ENCODE assay signal across 8 cellular contexts in genomic region chr5:79235222-79235577, GRCh38. TPM values are rescaled to one million over a fixed set of nuclear protein-coding genes. Genes with fewer than 3 reads are reported as not detected.
DNase-seq lines count a peak whose midpoint lies in the region; ATAC-seq, FAIRE-seq and TF ChIP-seq lines count a peak whose summit lies in the region.

No MANE protein-coding gene starts in this region.

- no peaks in the 10 kb centered on the region for H3F3A ChIP-seq in neural cell (ENCODE audit: insufficient read depth, low read length, poor library complexity, severe bottlenecking)

- no peak for TF ChIP-seq RAD21 in H1 (IDR thresholded peaks at IDR 0.05 in 1 of 2, conservative IDR thresholded peaks at IDR 0.05 in 1 of 2; ENCODE audit: low read depth in 2 of 2, low read length in 2 of 2)
- no peak for TF ChIP-seq RAD21 in neural cell (conservative IDR thresholded peaks at IDR 0.05)

- H3K27ac ChIP-seq in H1 (ENCODE audit: low read depth, low read length) (no peak overlapping the region), neural cell (ENCODE audit: low read length) (no peak overlapping the region)

- H3K4me2 ChIP-seq in H1 (ENCODE audit: insufficient read depth in 1 of 2, low read depth in 2 of 2, low read length in 2 of 2) = peak overlapping the region; percentile 88 to 93
- H3K4me2 ChIP-seq in neural cell (ENCODE audit: low read length) = peak overlapping the region; percentile 54

- no peak overlapping the region for H3K23ac ChIP-seq in H1 (ENCODE audit: insufficient read length)

- no peaks in the 10 kb centered on the region for H3K9me3 ChIP-seq in H1 (ENCODE audit: insufficient read depth in 2 of 2, low read depth in 1 of 2, low read length in 1 of 2)
- no peaks in the 10 kb centered on the region for H3K9me3 ChIP-seq in neural cell (ENCODE audit: low read length)

- TF ChIP-seq CTCF in AG04449 (IDR thresholded peaks at IDR 0.05; ENCODE audit: insufficient read depth, low read length, missing control alignments) = no peak
- TF ChIP-seq CTCF in H1 (IDR thresholded peaks at IDR 0.05; ENCODE audit: control extremely low read depth in 1 of 3, insufficient read depth in 1 of 3, low read depth in 1 of 3, low read length in 3 of 3) = no peak
- TF ChIP-seq CTCF in neural cell (IDR thresholded peaks at IDR 0.05; ENCODE audit: poor library complexity, severe bottlenecking) = no peak

- H3K9me2 ChIP-seq in neural cell (ENCODE audit: insufficient read depth, low read length) = no peaks in the 10 kb centered on the region

- H3K27me3 ChIP-seq in H1 (replicated peaks in 1 of 4; ENCODE audit: control insufficient read depth in 3 of 4, extremely low read depth in 1 of 4, insufficient read depth in 3 of 4, low read length in 3 of 4) = no peaks in the 10 kb centered on the region
- no peaks in the 10 kb centered on the region for H3K27me3 ChIP-seq in neural cell (ENCODE audit: insufficient read depth, low read depth, low read length)

- H4K5ac ChIP-seq in H1 (ENCODE audit: insufficient read length, low read depth, low read length) = no peak overlapping the region

- H3K79me2 ChIP-seq in H1 (ENCODE audit: control insufficient read depth in 1 of 2, insufficient read depth in 2 of 2, low read length in 2 of 2) (peaks cover 0 to 34% of the 10 kb centered on the region in 2 experiments; a peak in 2 of 4 replicates), neural cell (replicated peaks; ENCODE audit: insufficient read depth, low read length) (peaks cover 26% of the 10 kb centered on the region)

- no peak overlapping the region for H3K18ac ChIP-seq in H1 (ENCODE audit: extremely low read depth, low read length)

- POLR2A ChIA-PET in AG04449 (lab: Yijun Ruan, JAX) (no interaction called here), H1 (lab: Charles Lee; ENCODE audit: partially characterized antibody) (interaction anchor here (0.9 to 1.1 kb wide), 3 partner anchors 9 to 97 kb away, joined by 3 to 4 read pairs (median 3); no protein-coding TSS in a partner anchor)

- H2BK15ac ChIP-seq in H1 (ENCODE audit: low read length) = no peak overlapping the region

- no peak overlapping the region for H2BK5ac ChIP-seq in H1 (ENCODE audit: low read depth, low read length)

- H3K36me3 ChIP-seq in H1 (ENCODE audit: control insufficient read depth in 2 of 4, insufficient read depth in 4 of 4, low read length in 3 of 4) = no peaks in the 10 kb centered on the region
- H3K36me3 ChIP-seq in neural cell (ENCODE audit: insufficient read depth, low read length) = no peaks in the 10 kb centered on the region

- peaks cover 0 to 2% (median under 1%) of the 10 kb centered on the region in 4 experiments; a peak in 1 of 7 replicates for H3K4me1 ChIP-seq in H1 (replicated peaks in 1 of 4; ENCODE audit: control insufficient read depth in 3 of 4, insufficient read depth in 4 of 4, low read length in 3 of 4)

- TF ChIP-seq EP300 in H1 (IDR thresholded peaks at IDR 0.05; ENCODE audit: borderline replicate concordance in 1 of 2, low read depth in 2 of 2, low read length in 2 of 2) = no peak
- no peak for TF ChIP-seq EP300 in neural cell (conservative IDR thresholded peaks at IDR 0.05; ENCODE audit: poor library complexity, severe bottlenecking)

- DNase-seq in AG04449 (ENCODE audit: low read depth, low spot score) = no peak
- DNase-seq in NCI-H774 (lab: John Stamatoyannopoulos, UW) = peak; percentile 57
- DNase-seq in H1 (ENCODE audit: low read depth in 1 of 2, low spot score in 2 of 2) = no peak
- DNase-seq in COLO668 (lab: John Stamatoyannopoulos, UW; ENCODE audit: unreplicated experiment) = no peak
- no peak for DNase-seq in stimulated activated CD4-positive, alpha-beta T cell treated with anti-CD3 and anti-CD28 coated beads, Interleukin-4, amount 100 ng/mL, for 1 hour
- no peak for DNase-seq in stimulated activated naive CD4-positive, alpha-beta T cell treated with Interleukin-2 at 50 U/mL for 16 hours (lab: John Stamatoyannopoulos, UW)

- no peak overlapping the region for H2AK5ac ChIP-seq in H1 (ENCODE audit: low read depth, low read length)

- H2BK20ac ChIP-seq in H1 (ENCODE audit: low read length) = no peak overlapping the region

- H3K4me3 ChIP-seq in AG04449 (ENCODE audit: low read depth, low read length) = peak overlapping the region; percentile 79
- peak overlapping the region; percentile 70 to 86 (median 82) for H3K4me3 ChIP-seq in H1 (ENCODE audit: extremely low read depth in 1 of 4, insufficient read depth in 2 of 4, low read depth in 3 of 4, low read length in 4 of 4)
- H3K4me3 ChIP-seq in neural cell (ENCODE audit: low read length) = peak overlapping the region; percentile 98

- peak; percentile 11 for ATAC-seq in GM18909 (IDR thresholded peaks at IDR 0.05; ENCODE audit: poor library complexity, unreplicated experiment)

- no peak for FAIRE-seq in H1 (lab: Jason Lieb, UNC)

- no peak overlapping the region for H2BK120ac ChIP-seq in H1 (replicated peaks; ENCODE audit: low read depth, low read length)

- peak overlapping the region; percentile 98; the same call in 1 of the 2 replicates for H2AFZ ChIP-seq in H1 (ENCODE audit: low read length)
- peak overlapping the region; percentile 56 for H2AFZ ChIP-seq in neural cell (ENCODE audit: low read depth, low read length)

- no peak for TF ChIP-seq POLR2A in H1 (IDR thresholded peaks at IDR 0.05; ENCODE audit: control extremely low read depth in 1 of 2, low read depth in 2 of 2, low read length in 2 of 2)

- H4K20me1 ChIP-seq in H1 (replicated peaks in 1 of 2; ENCODE audit: control insufficient read depth in 1 of 2, insufficient read depth in 2 of 2, low read length in 2 of 2) (no peaks in the 10 kb centered on the region), neural cell (ENCODE audit: insufficient read depth) (peaks cover 12% of the 10 kb centered on the region)

- H3K23me2 ChIP-seq in H1 (ENCODE audit: low read depth, low read length) = peaks cover 13% of the 10 kb centered on the region

- no peak overlapping the region for H4K8ac ChIP-seq in H1 (ENCODE audit: extremely low read depth, insufficient read depth, low read length)

- CTCF ChIA-PET in AG04449 (lab: Yijun Ruan, JAX) = interaction anchor here (0.9 to 2.8 kb wide), 7 partner anchors 9 to 227 kb away, joined by 3 to 9 read pairs (median 3); no protein-coding TSS in a partner anchor
- CTCF ChIA-PET in H1 (lab: Charles Lee; ENCODE audit: partially characterized antibody) = interaction anchor here (1.1 kb wide), 1 partner anchor 62 kb away, joined by 3 read pairs; no protein-coding TSS in a partner anchor

- no peak overlapping the region for H3K56ac ChIP-seq in H1 (replicated peaks; ENCODE audit: insufficient read length, low read depth, low read length)

- H4K91ac ChIP-seq in H1 (replicated peaks; ENCODE audit: insufficient read length, low read length) = no peak overlapping the region

- WGBS in H1 (ENCODE audit: extremely low coverage in 1 of 2, insufficient coverage in 1 of 2, insufficient read length in 1 of 2, insufficient replicate concordance in 2 of 2, low coverage in 1 of 2, low lambda C conversion rate in 2 of 2, missing lambda C conversion rate in 1 of 2), 2 experiments = 58% methylated on average over 2 of the region's 2 CpGs; no CpG with 5 or more reads in 1 of the 2 experiments

- H3K9ac ChIP-seq in H1 (replicated peaks in 1 of 4; ENCODE audit: extremely low read depth in 1 of 4, low read depth in 3 of 4, low read length in 3 of 4) (no peak overlapping the region; a peak in 2 of 7 replicates), neural cell (ENCODE audit: low read length) (peak overlapping the region; percentile 80)

- H3K4ac ChIP-seq in H1 (replicated peaks; ENCODE audit: insufficient read length, low read depth, low read length) = no peak overlapping the region

- H2BK12ac ChIP-seq in H1 (ENCODE audit: low read depth, low read length) = no peak overlapping the region

- H3K14ac ChIP-seq in H1 (ENCODE audit: insufficient read length) = no peak overlapping the region

- 0 out of 2 replicates have a peak, but pooled peaks cover 4% of the 10 kb centered on the region for H3K79me1 ChIP-seq in H1 (ENCODE audit: low read depth, low read length)

TF ChIP-seq in H1, 55 proteins besides CTCF, POLR2A, EP300 and RAD21:
- TF ChIP-seq PHF8 (conservative IDR thresholded peaks at IDR 0.05; ENCODE audit: low read depth, low read length) (no peak), CEBPB (IDR thresholded peaks at IDR 0.05; ENCODE audit: low read depth, low read length) (0 out of 2 replicates have a peak, but pooled peaks have one; percentile 18)

TF ChIP-seq in neural cell, 6 proteins besides CTCF, POLR2A, EP300 and RAD21 (continues in another document):
- no peak for TF ChIP-seq MXI1 (conservative IDR thresholded peaks at IDR 0.05; ENCODE audit: poor library complexity, severe bottlenecking)

RNA-seq across cellular contexts. Expression of gene JMY, which starts 0.7 kb away (rescaled TPM):
- total RNA-seq in H1 (2021; fragmentation: NEBNext Ultra II Directional; extraction: Animal tissue kit (Norgen Biotek cat#: 25700)) = 13.9 and 14.0 TPM in 2 replicates
- polyA plus RNA-seq in H1 (2011; rRNA removed) = 1.7 and 2.8 TPM in 2 replicates
- polyA plus RNA-seq in H1 (2011; cell fraction: cytosol; rRNA removed) = 3.0 TPM
- polyA plus RNA-seq in H1 (2011; cell fraction: nucleus; rRNA removed) = 2.6 TPM
- polyA plus RNA-seq in H1 (2012, experiment 1 of 2) = 3.7 to 6.4 TPM (median 3.9 TPM) in 4 replicates
- 0.30 TPM for polyA plus RNA-seq in H1 (2012, experiment 2 of 2)
- polyA plus RNA-seq in H1 (2013, experiment 1 of 2) = 4.8 TPM
- 4.3 TPM for polyA plus RNA-seq in H1 (2013, experiment 2 of 2)
- 6.9 and 8.2 TPM in 2 replicates for polyA minus RNA-seq in H1 (2011; rRNA and poly(A)+ RNA removed)
- polyA minus RNA-seq in H1 (2011; cell fraction: cytosol; rRNA and poly(A)+ RNA removed) = 8.6 TPM
- polyA minus RNA-seq in H1 (2011; cell fraction: nucleus; rRNA and poly(A)+ RNA removed) = 14.1 TPM
- 16.1 and 19.3 TPM in 2 replicates for polyA plus RNA-seq in neural cell
- polyA minus RNA-seq in neural cell = 45.3 and 50.2 TPM in 2 replicates
